ENCODE assay signal across 1 cellular context in the genomic region with DNA sequence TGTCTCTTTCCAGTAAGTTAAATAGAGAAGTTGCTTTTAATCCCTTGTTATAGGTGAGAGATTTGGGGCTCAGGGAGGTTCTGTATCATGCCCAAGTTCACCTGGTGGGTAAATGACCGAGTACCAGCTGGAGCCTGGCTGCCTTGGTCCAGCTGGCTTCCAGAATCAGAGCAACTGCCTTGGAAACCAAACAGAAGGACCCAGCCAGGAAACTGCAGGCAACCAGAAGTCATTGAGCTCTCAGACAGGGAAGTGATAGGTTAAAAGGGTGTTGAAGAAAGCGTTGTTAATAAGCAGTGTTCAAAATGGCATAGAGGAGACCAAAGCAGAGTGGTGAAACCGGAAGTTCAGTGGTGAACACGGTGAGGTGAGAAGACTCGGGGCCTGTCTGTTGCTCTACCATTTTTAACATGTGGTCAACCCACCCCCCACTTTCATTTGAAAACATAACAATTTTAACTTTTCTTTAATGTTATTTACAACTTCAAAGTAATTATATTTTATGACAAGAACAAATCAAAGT.
TF ChIP-seq lines count a peak whose summit lies in the region.

No MANE protein-coding gene starts in this region.

TF ChIP-seq in H1, 55 proteins besides CTCF, POLR2A, EP300 and RAD21:
- TF ChIP-seq CBX5 (IDR thresholded peaks at IDR 0.05; ENCODE audit: low read depth, low read length) = no peak
- TF ChIP-seq, protein P1, sequence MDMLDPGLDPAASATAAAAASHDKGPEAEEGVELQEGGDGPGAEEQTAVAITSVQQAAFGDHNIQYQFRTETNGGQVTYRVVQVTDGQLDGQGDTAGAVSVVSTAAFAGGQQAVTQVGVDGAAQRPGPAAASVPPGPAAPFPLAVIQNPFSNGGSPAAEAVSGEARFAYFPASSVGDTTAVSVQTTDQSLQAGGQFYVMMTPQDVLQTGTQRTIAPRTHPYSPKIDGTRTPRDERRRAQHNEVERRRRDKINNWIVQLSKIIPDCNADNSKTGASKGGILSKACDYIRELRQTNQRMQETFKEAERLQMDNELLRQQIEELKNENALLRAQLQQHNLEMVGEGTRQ (IDR thresholded peaks at IDR 0.05; ENCODE audit: low read length) = no peak
- no peak for TF ChIP-seq TEAD4 (IDR thresholded peaks at IDR 0.05; ENCODE audit: low read depth, low read length)
- no peak for TF ChIP-seq RXRA (IDR thresholded peaks at IDR 0.05; ENCODE audit: insufficient read depth, low read depth, low read length)
- TF ChIP-seq CREB1 (IDR thresholded peaks at IDR 0.05) = no peak
- TF ChIP-seq TAF7 (optimal IDR thresholded peaks at IDR 0.05; ENCODE audit: borderline replicate concordance, low read depth, low read length) = no peak
- TF ChIP-seq SIX5 (IDR thresholded peaks at IDR 0.05; ENCODE audit: low read depth, low read length) = no peak
- TF ChIP-seq SAP30 (IDR thresholded peaks at IDR 0.05; ENCODE audit: insufficient read depth, insufficient replicate concordance, low read length) = no peak
- no peak for TF ChIP-seq TBP (IDR thresholded peaks at IDR 0.05; ENCODE audit: low read depth, low read length)
- no peak for TF ChIP-seq GTF2F1 (IDR thresholded peaks at IDR 0.05; ENCODE audit: borderline replicate concordance, low read depth, low read length)
- TF ChIP-seq CBX8 (IDR thresholded peaks at IDR 0.05; ENCODE audit: borderline replicate concordance, low read depth, low read length) = no peak
- no peak for TF ChIP-seq SRF (IDR thresholded peaks at IDR 0.05; ENCODE audit: low read depth, low read length)
- no peak for TF ChIP-seq EGR1 (IDR thresholded peaks at IDR 0.05; ENCODE audit: borderline replicate concordance, low read depth, low read length)
- TF ChIP-seq, protein P2, sequence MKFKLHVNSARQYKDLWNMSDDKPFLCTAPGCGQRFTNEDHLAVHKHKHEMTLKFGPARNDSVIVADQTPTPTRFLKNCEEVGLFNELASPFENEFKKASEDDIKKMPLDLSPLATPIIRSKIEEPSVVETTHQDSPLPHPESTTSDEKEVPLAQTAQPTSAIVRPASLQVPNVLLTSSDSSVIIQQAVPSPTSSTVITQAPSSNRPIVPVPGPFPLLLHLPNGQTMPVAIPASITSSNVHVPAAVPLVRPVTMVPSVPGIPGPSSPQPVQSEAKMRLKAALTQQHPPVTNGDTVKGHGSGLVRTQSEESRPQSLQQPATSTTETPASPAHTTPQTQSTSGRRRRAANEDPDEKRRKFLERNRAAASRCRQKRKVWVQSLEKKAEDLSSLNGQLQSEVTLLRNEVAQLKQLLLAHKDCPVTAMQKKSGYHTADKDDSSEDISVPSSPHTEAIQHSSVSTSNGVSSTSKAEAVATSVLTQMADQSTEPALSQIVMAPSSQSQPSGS (IDR thresholded peaks at IDR 0.05; ENCODE audit: low read length) = no peak
- no peak for TF ChIP-seq RBBP5 (IDR thresholded peaks at IDR 0.05; ENCODE audit: borderline replicate concordance, low read depth, low read length)
- TF ChIP-seq, protein P3, sequence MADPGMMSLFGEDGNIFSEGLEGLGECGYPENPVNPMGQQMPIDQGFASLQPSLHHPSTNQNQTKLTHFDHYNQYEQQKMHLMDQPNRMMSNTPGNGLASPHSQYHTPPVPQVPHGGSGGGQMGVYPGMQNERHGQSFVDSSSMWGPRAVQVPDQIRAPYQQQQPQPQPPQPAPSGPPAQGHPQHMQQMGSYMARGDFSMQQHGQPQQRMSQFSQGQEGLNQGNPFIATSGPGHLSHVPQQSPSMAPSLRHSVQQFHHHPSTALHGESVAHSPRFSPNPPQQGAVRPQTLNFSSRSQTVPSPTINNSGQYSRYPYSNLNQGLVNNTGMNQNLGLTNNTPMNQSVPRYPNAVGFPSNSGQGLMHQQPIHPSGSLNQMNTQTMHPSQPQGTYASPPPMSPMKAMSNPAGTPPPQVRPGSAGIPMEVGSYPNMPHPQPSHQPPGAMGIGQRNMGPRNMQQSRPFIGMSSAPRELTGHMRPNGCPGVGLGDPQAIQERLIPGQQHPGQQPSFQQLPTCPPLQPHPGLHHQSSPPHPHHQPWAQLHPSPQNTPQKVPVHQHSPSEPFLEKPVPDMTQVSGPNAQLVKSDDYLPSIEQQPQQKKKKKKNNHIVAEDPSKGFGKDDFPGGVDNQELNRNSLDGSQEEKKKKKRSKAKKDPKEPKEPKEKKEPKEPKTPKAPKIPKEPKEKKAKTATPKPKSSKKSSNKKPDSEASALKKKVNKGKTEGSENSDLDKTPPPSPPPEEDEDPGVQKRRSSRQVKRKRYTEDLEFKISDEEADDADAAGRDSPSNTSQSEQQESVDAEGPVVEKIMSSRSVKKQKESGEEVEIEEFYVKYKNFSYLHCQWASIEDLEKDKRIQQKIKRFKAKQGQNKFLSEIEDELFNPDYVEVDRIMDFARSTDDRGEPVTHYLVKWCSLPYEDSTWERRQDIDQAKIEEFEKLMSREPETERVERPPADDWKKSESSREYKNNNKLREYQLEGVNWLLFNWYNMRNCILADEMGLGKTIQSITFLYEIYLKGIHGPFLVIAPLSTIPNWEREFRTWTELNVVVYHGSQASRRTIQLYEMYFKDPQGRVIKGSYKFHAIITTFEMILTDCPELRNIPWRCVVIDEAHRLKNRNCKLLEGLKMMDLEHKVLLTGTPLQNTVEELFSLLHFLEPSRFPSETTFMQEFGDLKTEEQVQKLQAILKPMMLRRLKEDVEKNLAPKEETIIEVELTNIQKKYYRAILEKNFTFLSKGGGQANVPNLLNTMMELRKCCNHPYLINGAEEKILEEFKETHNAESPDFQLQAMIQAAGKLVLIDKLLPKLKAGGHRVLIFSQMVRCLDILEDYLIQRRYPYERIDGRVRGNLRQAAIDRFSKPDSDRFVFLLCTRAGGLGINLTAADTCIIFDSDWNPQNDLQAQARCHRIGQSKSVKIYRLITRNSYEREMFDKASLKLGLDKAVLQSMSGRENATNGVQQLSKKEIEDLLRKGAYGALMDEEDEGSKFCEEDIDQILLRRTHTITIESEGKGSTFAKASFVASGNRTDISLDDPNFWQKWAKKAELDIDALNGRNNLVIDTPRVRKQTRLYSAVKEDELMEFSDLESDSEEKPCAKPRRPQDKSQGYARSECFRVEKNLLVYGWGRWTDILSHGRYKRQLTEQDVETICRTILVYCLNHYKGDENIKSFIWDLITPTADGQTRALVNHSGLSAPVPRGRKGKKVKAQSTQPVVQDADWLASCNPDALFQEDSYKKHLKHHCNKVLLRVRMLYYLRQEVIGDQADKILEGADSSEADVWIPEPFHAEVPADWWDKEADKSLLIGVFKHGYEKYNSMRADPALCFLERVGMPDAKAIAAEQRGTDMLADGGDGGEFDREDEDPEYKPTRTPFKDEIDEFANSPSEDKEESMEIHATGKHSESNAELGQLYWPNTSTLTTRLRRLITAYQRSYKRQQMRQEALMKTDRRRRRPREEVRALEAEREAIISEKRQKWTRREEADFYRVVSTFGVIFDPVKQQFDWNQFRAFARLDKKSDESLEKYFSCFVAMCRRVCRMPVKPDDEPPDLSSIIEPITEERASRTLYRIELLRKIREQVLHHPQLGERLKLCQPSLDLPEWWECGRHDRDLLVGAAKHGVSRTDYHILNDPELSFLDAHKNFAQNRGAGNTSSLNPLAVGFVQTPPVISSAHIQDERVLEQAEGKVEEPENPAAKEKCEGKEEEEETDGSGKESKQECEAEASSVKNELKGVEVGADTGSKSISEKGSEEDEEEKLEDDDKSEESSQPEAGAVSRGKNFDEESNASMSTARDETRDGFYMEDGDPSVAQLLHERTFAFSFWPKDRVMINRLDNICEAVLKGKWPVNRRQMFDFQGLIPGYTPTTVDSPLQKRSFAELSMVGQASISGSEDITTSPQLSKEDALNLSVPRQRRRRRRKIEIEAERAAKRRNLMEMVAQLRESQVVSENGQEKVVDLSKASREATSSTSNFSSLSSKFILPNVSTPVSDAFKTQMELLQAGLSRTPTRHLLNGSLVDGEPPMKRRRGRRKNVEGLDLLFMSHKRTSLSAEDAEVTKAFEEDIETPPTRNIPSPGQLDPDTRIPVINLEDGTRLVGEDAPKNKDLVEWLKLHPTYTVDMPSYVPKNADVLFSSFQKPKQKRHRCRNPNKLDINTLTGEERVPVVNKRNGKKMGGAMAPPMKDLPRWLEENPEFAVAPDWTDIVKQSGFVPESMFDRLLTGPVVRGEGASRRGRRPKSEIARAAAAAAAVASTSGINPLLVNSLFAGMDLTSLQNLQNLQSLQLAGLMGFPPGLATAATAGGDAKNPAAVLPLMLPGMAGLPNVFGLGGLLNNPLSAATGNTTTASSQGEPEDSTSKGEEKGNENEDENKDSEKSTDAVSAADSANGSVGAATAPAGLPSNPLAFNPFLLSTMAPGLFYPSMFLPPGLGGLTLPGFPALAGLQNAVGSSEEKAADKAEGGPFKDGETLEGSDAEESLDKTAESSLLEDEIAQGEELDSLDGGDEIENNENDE (IDR thresholded peaks at IDR 0.05; ENCODE audit: insufficient replicate concordance, low read length) = no peak
- TF ChIP-seq YY1 (IDR thresholded peaks at IDR 0.05; ENCODE audit: low read depth, low read length) = no peak
